In the genomic region with DNA sequence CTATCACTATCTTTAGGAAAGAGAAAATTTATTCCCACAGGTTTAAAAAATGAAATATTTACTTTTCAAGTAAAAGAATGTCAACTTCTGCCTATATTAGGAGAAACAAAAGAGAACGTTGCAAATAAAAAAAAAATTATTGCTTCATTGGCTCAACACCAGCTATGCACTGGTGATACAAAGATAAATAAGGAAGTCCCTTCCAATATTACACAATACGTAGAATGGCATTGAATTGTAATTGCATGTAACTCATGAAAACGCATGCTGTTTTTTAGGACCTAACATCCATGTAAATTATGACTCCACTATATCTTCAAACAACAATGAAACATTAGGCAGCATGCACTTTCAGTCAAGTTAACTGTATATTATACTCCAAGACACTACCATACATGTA, we compare ENCODE assay signal across 22 cellular contexts. TPM values are rescaled to one million over a fixed set of nuclear protein-coding genes. Genes with fewer than 3 reads are reported as not detected.
A peak's percentile ranks its signal among the peaks of the same experiment; 100 is the strongest.
DNase-seq lines count a peak whose midpoint lies in the region; ATAC-seq, FAIRE-seq and TF ChIP-seq lines count a peak whose summit lies in the region.
"Had no signal": no experiment of that assay in that cellular context is flagged by ENCODE, and none has a peak within 500 bp of the region (broad histone marks: within the 10 kb centered on the region; RNA-seq: fewer than 3 reads in every experiment).

No MANE protein-coding gene starts in this region.

- H3K36me3 ChIP-seq in lower lobe of right lung: no peaks in the 10 kb centered on the region

- peak; percentile 26 for FAIRE-seq in endometrium (lab: Jason Lieb, UNC)

- TF ChIP-seq CTCF in lower lobe of right lung (IDR thresholded peaks at IDR 0.05): no peak

- H3K27ac ChIP-seq in lower lobe of right lung: no peak overlapping the region

- H3K4me1 ChIP-seq in lower lobe of right lung: peaks cover 12% of the 10 kb centered on the region

- H3K4me3 ChIP-seq in lower lobe of right lung: no peak overlapping the region

- no peaks in the 10 kb centered on the region for H3K27me3 ChIP-seq in lower lobe of right lung (ENCODE audit: low read depth)

- no peaks in the 10 kb centered on the region for H3K9me3 ChIP-seq in lower lobe of right lung

- DNase-seq in GF-D8 (lab: John Stamatoyannopoulos, UW): peak; percentile 1
- DNase-seq in NOMO-1 treated with DMSO at 0.1 percent for 48 hours (lab: John Stamatoyannopoulos, UW; ENCODE audit: unreplicated experiment): peak; percentile 86
- DNase-seq in lower lobe of right lung: no peak
- DNase-seq in H4 (ENCODE audit: low spot score): no peak
- DNase-seq in DMS 273 treated with DMSO at 0.1 percent for 48 hours (lab: John Stamatoyannopoulos, UW): no peak
- DNase-seq: activated B cell treated with CpG ODN at 0.5 μM for 24 hours; activated CD8-positive, alpha-beta T cell treated with anti-CD3 and anti-CD28 coated beads, Interleukin-2, amount 10 ng/mL, durations not matched to agents 7 days and 5 days; activated naive CD8-positive, alpha-beta T cell treated with anti-CD3 and anti-CD28 coated beads, Interleukin-2, amount 10 ng/mL, durations not matched to agents 7 days and 5 days; dermis blood vessel endothelial cell; glutamatergic neuron; Karpas-422; left ventricle myocardium superior; naive thymus-derived CD8-positive, alpha-beta T cell; NCI-H146; SHP77; stimulated activated CD4-positive, alpha-beta T cell treated with anti-CD3 and anti-CD28 coated beads, Interleukin-2, amount 100 ng/mL, for 48 hours; T-helper 2 cell had no signal

- intact Hi-C loops in lower lobe of right lung (cut with DNase I): loop anchor here (10.0 kb wide), 1 partner anchor 78 kb away; no protein-coding TSS in a partner anchor

- peak; percentile 66 to 68 for ATAC-seq in lower lobe of right lung
- no peak for ATAC-seq in HG03521 (IDR thresholded peaks at IDR 0.05; ENCODE audit: unreplicated experiment)
- ATAC-seq in HG03565 (IDR thresholded peaks at IDR 0.05; ENCODE audit: unreplicated experiment): no peak
- ATAC-seq: activated CD8-positive, alpha-beta T cell treated with anti-CD3 and anti-CD28 coated beads, Interleukin-2, amount 10 ng/mL, durations not matched to agents 7 days and 5 days; HCT116; naive thymus-derived CD8-positive, alpha-beta T cell had no signal

RNA-seq across cellular contexts. Expression of a gene that starts 56.4 kb away (rescaled TPM):
- 3.7 TPM for total RNA-seq in lower lobe of right lung
- not detected in 2 replicates for total RNA-seq in H4 (2014; rRNA removed; shearing (Covaris generic))
- total RNA-seq: activated B cell treated with CpG ODN at 0.5 μM for 24 hours; activated CD8-positive, alpha-beta T cell treated with anti-CD3 and anti-CD28 coated beads, Interleukin-2, amount 10 ng/mL, durations not matched to agents 7 days and 5 days; activated naive CD8-positive, alpha-beta T cell treated with anti-CD3 and anti-CD28 coated beads, Interleukin-2, amount 10 ng/mL, durations not matched to agents 7 days and 5 days; epithelial cell of proximal tubule; naive thymus-derived CD8-positive, alpha-beta T cell had no signal

Comparison
In these comparisons a context has a peak if more than half of its experiments do, and no peak if none do; other contexts are left out.
1. DNase-seq: peak in GF-D8 (single experiment) and NOMO-1 treated with DMSO at 0.1 percent for 48 hours (single experiment); none in lower lobe of right lung (single experiment), H4 (single experiment) and DMS 273 treated with DMSO at 0.1 percent for 48 hours (single experiment).
2. ATAC-seq: peak in lower lobe of right lung (2 of 2); none in HG03521 (single experiment) and HG03565 (single experiment).